ENCODE assay signal across 1 cellular context in genomic region chr20:8811801-8812594, GRCh38.
TF ChIP-seq lines count a peak whose summit lies in the region.

No MANE protein-coding gene starts in this region.

TF ChIP-seq in HepG2, 621 proteins besides CTCF, POLR2A, EP300 and RAD21 (continued from another document):
- TF ChIP-seq ZBTB40 (IDR thresholded peaks at IDR 0.05) (no peak), ZBTB40 (CRISPR knock-in tag; IDR thresholded peaks at IDR 0.05) (no peak), ZNF34 (CRISPR knock-in tag; IDR thresholded peaks at IDR 0.05; ENCODE audit: borderline replicate concordance) (no peak), IKZF1 (IDR thresholded peaks at IDR 0.05) (no peak), NCOA2 (CRISPR knock-in tag; IDR thresholded peaks at IDR 0.05) (no peak)
TF ChIP-seq in HepG2: peak in this region for 4.
